Comparison of ENCODE assay signal across 15 cellular contexts in the genomic region with DNA sequence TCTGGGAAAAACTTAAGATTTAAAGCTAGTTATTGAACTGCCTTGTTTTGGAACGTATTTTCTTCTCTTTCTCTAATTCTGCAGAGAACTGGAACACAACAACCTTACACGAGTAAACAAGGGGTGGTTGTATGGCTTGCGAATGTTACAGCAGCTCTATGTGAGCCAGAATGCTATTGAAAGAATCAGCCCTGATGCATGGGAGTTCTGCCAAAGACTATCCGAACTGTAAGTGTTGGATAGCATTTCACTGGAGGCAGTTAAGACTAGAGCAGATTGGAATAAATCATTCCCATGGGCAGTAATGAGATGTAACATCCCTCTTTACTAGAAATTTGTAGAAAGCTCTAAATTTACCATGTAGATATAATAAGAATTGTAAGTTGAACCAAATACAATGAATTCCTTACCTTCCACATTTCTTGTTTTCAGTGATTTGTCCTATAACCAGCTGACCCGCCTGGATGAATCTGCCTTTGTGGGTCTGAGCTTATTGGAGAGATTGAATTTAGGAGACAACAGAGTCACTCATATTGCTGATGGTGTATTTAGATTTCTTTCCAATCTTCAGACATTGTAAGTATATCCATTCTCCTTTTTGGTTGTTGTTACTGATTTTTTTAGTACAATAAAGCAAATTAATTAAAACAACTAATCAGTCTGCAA. TPM values are rescaled to one million over a fixed set of nuclear protein-coding genes. Genes with fewer than 3 reads are reported as not detected.
DNase-seq lines count a peak whose midpoint lies in the region; ATAC-seq and TF ChIP-seq lines count a peak whose summit lies in the region.
"Had no signal": no experiment of that assay in that cellular context is flagged by ENCODE, and none has a peak within 500 bp of the region (broad histone marks: within the 10 kb centered on the region; RNA-seq: fewer than 3 reads in every experiment).

No MANE protein-coding gene starts in this region.

- H3K4me1 Mint-ChIP-seq in memory B cell (peaks cover 4% of the 10 kb centered on the region), Caco-2 (ENCODE audit: low read depth, unreplicated experiment) (no peaks in the 10 kb centered on the region)
- H3K4me1 Mint-ChIP-seq: H9 had no signal

- no peaks in the 10 kb centered on the region for H3K9me3 ChIP-seq in heart right ventricle
- no peaks in the 10 kb centered on the region for H3K9me3 ChIP-seq in Caco-2
- H3K9me3 ChIP-seq: MG63 had no signal

- H3K36me3 ChIP-seq in heart right ventricle (peaks cover 0 to 100% (median 55%) of the 10 kb centered on the region in 9 donors), Caco-2 (ENCODE audit: control insufficient read depth, insufficient read depth, low read length) (no peaks in the 10 kb centered on the region)

- ATAC-seq in heart right ventricle (peak in 6 of 8 donors; percentile 62 to 89 (median 69)), memory B cell (ENCODE audit: low read depth) (no peak), SK-N-SH treated with all-trans-retinoic acid at 6 μM for 48 hours (no peak)
- ATAC-seq: Panc1 had no signal

- DNase-seq in caudate nucleus (lab: John Stamatoyannopoulos, UW) (peak in 6 of 61 donors; percentile 1 to 11 (median 6)), heart right ventricle (no peak), memory B cell (ENCODE audit: low spot score in 2 of 2) (no peak), Caco-2 (no peak)
- DNase-seq in stimulated activated naive CD4-positive, alpha-beta T cell (lab: John Stamatoyannopoulos, UW): no peak
- DNase-seq: CD8-positive, alpha-beta memory T cell; DMS 273 treated with DMSO at 0.1 percent for 48 hours; H9; MG63; NCI-H1105; NCI-H187; SHP77 had no signal

- no peak for TF ChIP-seq CTCF in heart right ventricle (IDR thresholded peaks at IDR 0.05)
- no peak for TF ChIP-seq CTCF in Caco-2 (IDR thresholded peaks at IDR 0.05; ENCODE audit: insufficient read depth in 1 of 2, low read depth in 1 of 2, low read length in 1 of 2, severe bottlenecking in 1 of 2, unreplicated experiment in 1 of 2)

- H3K27me3 ChIP-seq in heart right ventricle (no peaks in the 10 kb centered on the region), Caco-2 (replicated peaks; ENCODE audit: control insufficient read depth, insufficient read depth, low read length) (no peaks in the 10 kb centered on the region)
- H3K27me3 ChIP-seq: MG63 had no signal

- H3K27me3 Mint-ChIP-seq in memory B cell: no peaks in the 10 kb centered on the region
- no peaks in the 10 kb centered on the region for H3K27me3 Mint-ChIP-seq in Caco-2 (ENCODE audit: insufficient read depth, unreplicated experiment)
- H3K27me3 Mint-ChIP-seq: CD8-positive, alpha-beta memory T cell had no signal

- H3K9me3 Mint-ChIP-seq in memory B cell (no peaks in the 10 kb centered on the region), Caco-2 (ENCODE audit: unreplicated experiment) (no peaks in the 10 kb centered on the region)
- H3K9me3 Mint-ChIP-seq: CD8-positive, alpha-beta memory T cell; H9 had no signal

- H3K4me1 ChIP-seq in heart right ventricle (peaks cover 0 to 40% (median 15%) of the 10 kb centered on the region in 9 donors), Caco-2 (no peaks in the 10 kb centered on the region; the same call in 1 of the 2 replicates)

- H3K36me3 Mint-ChIP-seq in memory B cell (peaks cover 17% of the 10 kb centered on the region), Caco-2 (ENCODE audit: insufficient read depth, unreplicated experiment) (peaks cover 21% of the 10 kb centered on the region)

- H3K4me3 ChIP-seq in heart right ventricle (no peak overlapping the region), Caco-2 (ENCODE audit: low read depth, low read length) (no peak overlapping the region)
- H3K4me3 ChIP-seq: MG63 had no signal

- H3K27ac Mint-ChIP-seq in memory B cell (peak overlapping the region; percentile 53), Caco-2 (ENCODE audit: unreplicated experiment) (no peak overlapping the region)
- H3K27ac Mint-ChIP-seq: H9 had no signal

- H3K4me3 Mint-ChIP-seq in memory B cell (no peak overlapping the region), Caco-2 (ENCODE audit: unreplicated experiment) (no peak overlapping the region)
- H3K4me3 Mint-ChIP-seq: CD8-positive, alpha-beta memory T cell; H9 had no signal

- POLR2A ChIA-PET in Caco-2 (lab: Charles Lee): no interaction called here

- 53 to 56% methylated on average over 5 of the region's 5 CpGs for WGBS in heart right ventricle, 2 donors

- H3K27ac ChIP-seq in caudate nucleus (ENCODE audit: low read depth, low read length) (peak overlapping the region; percentile 81), heart right ventricle (peak overlapping the region in 5 of 10 donors; percentile 5 to 49 (median 17)), temporal lobe (ENCODE audit: low read depth, low read length) (peak overlapping the region; percentile 67)

- CTCF ChIA-PET in Caco-2 (lab: Charles Lee): no interaction called here

- intact Hi-C loops in heart right ventricle (cut with DNase I): no loop called here
- intact Hi-C loops in Caco-2 (cut with micrococcal nuclease; ENCODE audit: unreplicated experiment): no loop called here

- no TSS peak for BruUV-seq in Caco-2 (replicated peaks; lab: Mats Ljungman, UMichigan)

TF ChIP-seq in SK-N-SH treated with all-trans-retinoic acid at 6 μM for 48 hours, 23 proteins besides CTCF, POLR2A, EP300 and RAD21:
- no peak for TF ChIP-seq ZFP30 (CRISPR knock-in tag; IDR thresholded peaks at IDR 0.05)
- no peak for TF ChIP-seq ZFP3 (CRISPR knock-in tag; IDR thresholded peaks at IDR 0.05)
- no peak for TF ChIP-seq PPARA (CRISPR knock-in tag; IDR thresholded peaks at IDR 0.05; ENCODE audit: borderline replicate concordance)
- no peak for TF ChIP-seq BACH2 (CRISPR knock-in tag; IDR thresholded peaks at IDR 0.05; ENCODE audit: borderline replicate concordance)
- no peak for TF ChIP-seq RARB (CRISPR knock-in tag; IDR thresholded peaks at IDR 0.05)
- TF ChIP-seq POU6F1 (CRISPR knock-in tag; IDR thresholded peaks at IDR 0.05; ENCODE audit: borderline replicate concordance, low read depth): no peak
- no peak for TF ChIP-seq ZNF565 (CRISPR knock-in tag; conservative IDR thresholded peaks at IDR 0.05; ENCODE audit: low read depth)

RNA-seq across cellular contexts. Expression of gene LRIG2, which starts 22.9 kb away (rescaled TPM):
- total RNA-seq in heart right ventricle (10 to 100 TPM in 2 of 10 donors, 1 to 10 TPM in 8; 7.8 to 11.3 (median 8.5) TPM), temporal lobe (27.5 TPM), Caco-2 (2022) (10.7 and 14.4 TPM in 2 replicates)
- 1 to 10 TPM; 3.0 to 4.8 TPM for polyA plus RNA-seq in heart right ventricle

Comparison
In these comparisons a context has a peak if more than half of its experiments do, and no peak if none do; other contexts are left out.
1. ATAC-seq: peak in heart right ventricle (6 of 8); none in memory B cell (single experiment) and SK-N-SH treated with all-trans-retinoic acid at 6 μM for 48 hours (single experiment).